11 cellular contexts compared by ENCODE assay signal in genomic region chr3:16481570-16481897, GRCh38. TPM values are rescaled to one million over a fixed set of nuclear protein-coding genes. Genes with fewer than 3 reads are reported as not detected.
DNase-seq lines count a peak whose midpoint lies in the region; ATAC-seq and TF ChIP-seq lines count a peak whose summit lies in the region.
"Had no signal": no experiment of that assay in that cellular context is flagged by ENCODE, and none has a peak within 500 bp of the region (broad histone marks: within the 10 kb centered on the region; RNA-seq: fewer than 3 reads in every experiment).

No MANE protein-coding gene starts in this region.

- no peaks in the 10 kb centered on the region for H3K9me3 Mint-ChIP-seq in activated T-cell treated with anti-CD3 and anti-CD28 coated beads, Interleukin-2, amount 50 U/mL, for 4 hours
- H3K9me3 Mint-ChIP-seq in immature natural killer cell, result no peaks in the 10 kb centered on the region

- DNase-seq in activated T-cell treated with anti-CD3 and anti-CD28 coated beads, Interleukin-2, amount 50 U/mL, for 4 hours, result no peak
- DNase-seq in activated T-cell treated with anti-CD3 and anti-CD28 coated beads, Interleukin-2, amount 50 U/mL, for 1 hour, result no peak
- no peak for DNase-seq in immature natural killer cell
- DNase-seq: dorsolateral prefrontal cortex; NCI-H69; stimulated activated naive CD4-positive, alpha-beta T cell treated with Interleukin-2 at 50 U/mL for 16 hours had no signal

- no peak overlapping the region for H2AFZ ChIP-seq in SU-DHL-6 (ENCODE audit: low read depth, low read length, severe bottlenecking)

- peak overlapping the region; percentile 16 for H3K4me2 ChIP-seq in SU-DHL-6 (ENCODE audit: low read depth, low read length, poor library complexity, severe bottlenecking)

- peak overlapping the region; percentile 87 to 96 (median 94) for H3K27ac Mint-ChIP-seq in immature natural killer cell

- TF ChIP-seq CTCF in SU-DHL-6 (IDR thresholded peaks at IDR 0.05; ENCODE audit: insufficient read depth, low read length, poor library complexity, severe bottlenecking), result no peak

- peaks cover 100% of the 10 kb centered on the region for H3K79me2 ChIP-seq in SU-DHL-6 (ENCODE audit: insufficient read depth, low read length)

- peak overlapping the region; percentile 39 for H3K4me3 Mint-ChIP-seq in activated T-cell treated with anti-CD3 and anti-CD28 coated beads, Interleukin-2, amount 50 U/mL, for 4 hours
- H3K4me3 Mint-ChIP-seq in immature natural killer cell, result peak overlapping the region; percentile 69 to 82 (median 77)

- peaks cover 27% of the 10 kb centered on the region for H4K20me1 ChIP-seq in SU-DHL-6 (ENCODE audit: low read depth, low read length)

- peaks cover 26% of the 10 kb centered on the region for H3F3A ChIP-seq in SU-DHL-6 (ENCODE audit: insufficient read depth)

- H3K4me1 ChIP-seq in subcutaneous abdominal adipose tissue (ENCODE audit: control insufficient read depth in 5 of 5, insufficient read depth in 5 of 5, low read length in 5 of 5), result peaks cover 5 to 68% (median 60%) of the 10 kb centered on the region in 5 donors

- H3K36me3 Mint-ChIP-seq in activated T-cell treated with anti-CD3 and anti-CD28 coated beads, Interleukin-2, amount 50 U/mL, for 4 hours (ENCODE audit: insufficient read depth), result peaks cover 38% of the 10 kb centered on the region
- H3K36me3 Mint-ChIP-seq in immature natural killer cell, result peaks cover 5 to 28% (median 9%) of the 10 kb centered on the region in 3 donors

- H3K9me3 ChIP-seq in SU-DHL-6 (ENCODE audit: insufficient read depth, low read length) (no peaks in the 10 kb centered on the region), subcutaneous abdominal adipose tissue (ENCODE audit: control insufficient read depth in 5 of 5, low read length in 5 of 5) (no peaks in the 10 kb centered on the region)

- H3K27me3 Mint-ChIP-seq in activated T-cell treated with anti-CD3 and anti-CD28 coated beads, Interleukin-2, amount 50 U/mL, for 4 hours (ENCODE audit: low read depth), result no peaks in the 10 kb centered on the region
- peaks cover 0 to 6% (median under 1%) of the 10 kb centered on the region in 3 donors for H3K27me3 Mint-ChIP-seq in immature natural killer cell (ENCODE audit: low read depth in 3 of 3)

- no peak for ATAC-seq in activated T-cell treated with anti-CD3 and anti-CD28 coated beads, Interleukin-2, amount 50 U/mL, for 4 hours
- ATAC-seq in HG02938 (IDR thresholded peaks at IDR 0.05; ENCODE audit: unreplicated experiment), result no peak
- no peak for ATAC-seq in HG02884 (IDR thresholded peaks at IDR 0.05; ENCODE audit: unreplicated experiment)
- ATAC-seq in GM18909 (IDR thresholded peaks at IDR 0.05; ENCODE audit: poor library complexity, unreplicated experiment), result no peak

- peak overlapping the region; percentile 62 for H3K27ac ChIP-seq in SU-DHL-6 (ENCODE audit: low read depth, low read length)
- H3K27ac ChIP-seq in subcutaneous abdominal adipose tissue (ENCODE audit: low read depth, low read length), result peak overlapping the region; percentile 63

- H3K4me3 ChIP-seq in SU-DHL-6 (ENCODE audit: insufficient read depth, low read length, poor library complexity, severe bottlenecking), result no peak overlapping the region
- H3K4me3 ChIP-seq in subcutaneous abdominal adipose tissue (ENCODE audit: low read depth in 1 of 5, low read length in 5 of 5), result peak overlapping the region in 1 of 5 donors; percentile 4
- H3K4me3 ChIP-seq: dorsolateral prefrontal cortex had no signal

- H3K9me2 ChIP-seq in SU-DHL-6 (replicated peaks; ENCODE audit: insufficient read depth, low read length), result no peaks in the 10 kb centered on the region

- no peak overlapping the region for H3K9ac ChIP-seq in SU-DHL-6 (ENCODE audit: low read length)
- H3K9ac ChIP-seq in subcutaneous abdominal adipose tissue (ENCODE audit: low read length in 5 of 5), result peak overlapping the region in 1 of 5 donors; percentile 25

- peaks cover 56% of the 10 kb centered on the region for H3K36me3 ChIP-seq in SU-DHL-6 (ENCODE audit: low read length)
- H3K36me3 ChIP-seq in subcutaneous abdominal adipose tissue (ENCODE audit: control insufficient read depth in 5 of 5, insufficient read depth in 5 of 5, low read length in 5 of 5), result peaks cover 4 to 14% (median 12%) of the 10 kb centered on the region in 5 donors

- H3K27me3 ChIP-seq in SU-DHL-6 (ENCODE audit: low read length), result no peaks in the 10 kb centered on the region
- no peaks in the 10 kb centered on the region for H3K27me3 ChIP-seq in subcutaneous abdominal adipose tissue (ENCODE audit: control insufficient read depth in 5 of 5, insufficient read depth in 4 of 5, low read length in 5 of 5)
- H3K27me3 ChIP-seq: dorsolateral prefrontal cortex had no signal

- H3K4me1 Mint-ChIP-seq in activated T-cell treated with anti-CD3 and anti-CD28 coated beads, Interleukin-2, amount 50 U/mL, for 4 hours (ENCODE audit: low read depth), result peaks cover 84% of the 10 kb centered on the region
- H3K4me1 Mint-ChIP-seq in immature natural killer cell, result peaks cover 84 to 97% of the 10 kb centered on the region in 2 donors

RNA-seq across cellular contexts. Expression of gene RFTN1, which starts 32.0 kb away (rescaled TPM):
- 10 to 100 TPM; 52.9 to 72.4 (median 69.6) TPM for total RNA-seq in activated T-cell treated with anti-CD3 and anti-CD28 coated beads, Interleukin-2, amount 50 U/mL, for 4 hours
- 100 to 1,000 TPM in 2 of 3 donors, 10 to 100 TPM in 1; 96.5 to 194 (median 109) TPM for polyA plus RNA-seq in immature natural killer cell
